Comparison of ENCODE assay signal across 7 cellular contexts in genomic region chr21:15278851-15279250, GRCh38.
"Had no signal": no experiment of that assay in that cellular context is flagged by ENCODE, and none has a peak within 500 bp of the region (broad histone marks: within the 10 kb centered on the region; RNA-seq: fewer than 3 reads in every experiment).

No MANE protein-coding gene starts in this region.

- ATAC-seq: HepG2, K562 had no signal

- H3K4me3 ChIP-seq: K562 had no signal

- H3K27ac Mint-ChIP-seq: IgD-negative memory B cell had no signal

- H3K36me3 Mint-ChIP-seq: IgD-negative memory B cell had no signal

- H3K4me3 Mint-ChIP-seq: IgD-negative memory B cell had no signal

- DNase-seq: IMR-90, KBM-7, KG1 had no signal

- H3K27ac ChIP-seq: HL-60 had no signal

- H3K4me1 Mint-ChIP-seq: IgD-negative memory B cell had no signal
